ENCODE assay signal across 1 cellular context in the genomic region with DNA sequence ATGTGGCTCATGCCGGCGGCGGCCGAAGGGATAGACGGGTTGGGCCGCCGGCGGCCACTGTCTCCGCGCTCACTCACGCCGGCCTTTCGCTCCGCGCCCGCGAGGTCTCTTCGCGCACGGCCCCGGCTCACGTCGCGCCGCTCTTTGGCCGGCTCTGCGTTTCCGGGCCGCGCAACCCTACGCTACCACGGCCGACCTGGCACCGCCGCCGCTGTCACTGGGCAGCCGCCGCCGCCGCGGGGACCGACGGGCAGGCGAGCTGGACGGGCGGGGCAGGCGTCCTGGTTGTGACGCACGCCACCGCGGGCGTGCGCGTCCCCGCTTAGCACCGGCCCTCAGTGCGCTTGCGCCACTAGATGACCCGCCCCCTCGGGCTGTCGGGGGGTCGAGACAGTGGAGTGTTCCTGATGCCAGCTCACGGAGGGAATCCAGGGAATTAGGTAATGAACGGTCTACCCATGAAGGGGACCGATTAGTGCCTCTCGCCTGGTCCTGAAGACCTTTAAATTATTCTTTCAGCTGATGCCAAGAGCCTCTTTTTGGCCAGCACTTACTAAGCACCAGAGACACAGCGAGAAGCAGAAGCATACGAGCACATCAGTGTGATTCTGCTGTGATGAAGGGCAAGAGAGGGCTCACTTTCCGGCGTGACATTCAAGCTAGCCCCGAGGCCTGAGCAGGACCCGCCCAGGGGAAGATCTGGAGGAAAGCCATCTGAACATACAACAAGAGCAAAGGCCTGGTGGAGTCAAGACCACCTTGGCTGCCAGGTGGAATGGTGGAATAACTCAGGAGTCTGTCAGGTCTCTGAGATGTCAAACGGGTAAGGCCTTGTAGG.
TF ChIP-seq lines count a peak whose summit lies in the region.

TSS of gene PRKAR2A (minus strand) at position 289 of the 838 bp plus-strand sequence. CDS start at position 11, 278 bp downstream.

TF ChIP-seq in H1, 55 proteins besides CTCF, POLR2A, EP300 and RAD21:
- TF ChIP-seq CREB1 (IDR thresholded peaks at IDR 0.05): peak; percentile 64; the same call in 1 of the 2 replicates
- TF ChIP-seq SIN3A (conservative IDR thresholded peaks at IDR 0.05 in 1 of 2, IDR thresholded peaks at IDR 0.05 in 1 of 2; ENCODE audit: low read depth in 1 of 2, low read length in 2 of 2): peak; percentile 43 to 59; a peak in 2 of 4 replicates
- TF ChIP-seq SIX5 (IDR thresholded peaks at IDR 0.05; ENCODE audit: low read depth, low read length): no peak
- no peak; the same call in 1 of the 2 replicates for TF ChIP-seq TBP (IDR thresholded peaks at IDR 0.05; ENCODE audit: low read depth, low read length)
- TF ChIP-seq NRF1 (IDR thresholded peaks at IDR 0.05; ENCODE audit: low read depth, low read length): peak; percentile 81
- no peak for TF ChIP-seq CEBPB (IDR thresholded peaks at IDR 0.05; ENCODE audit: low read depth, low read length)
- TF ChIP-seq POU5F1 (IDR thresholded peaks at IDR 0.05; ENCODE audit: low read depth, low read length): no peak
- TF ChIP-seq ASH2L (IDR thresholded peaks at IDR 0.05; ENCODE audit: low read length): peak; percentile 92
- no peak for TF ChIP-seq RXRA (IDR thresholded peaks at IDR 0.05; ENCODE audit: insufficient read depth, low read depth, low read length)
- no peak for TF ChIP-seq TEAD4 (IDR thresholded peaks at IDR 0.05; ENCODE audit: low read depth, low read length)
- peak; percentile 70 for TF ChIP-seq KDM4A (IDR thresholded peaks at IDR 0.05; ENCODE audit: low read depth, low read length, severe bottlenecking)
- TF ChIP-seq EGR1 (IDR thresholded peaks at IDR 0.05; ENCODE audit: borderline replicate concordance, low read depth, low read length): no peak
- TF ChIP-seq HDAC2 (IDR thresholded peaks at IDR 0.05; ENCODE audit: borderline replicate concordance in 1 of 2, low read depth in 2 of 2, low read length in 2 of 2): peak in 1 of 2 experiments; percentile 61; a peak in 1 of 4 replicates
- TF ChIP-seq PHF8 (conservative IDR thresholded peaks at IDR 0.05; ENCODE audit: low read depth, low read length): peak; percentile 46
- TF ChIP-seq BRCA1 (IDR thresholded peaks at IDR 0.05; ENCODE audit: low read depth, low read length): no peak
- TF ChIP-seq TAF1 (IDR thresholded peaks at IDR 0.05; ENCODE audit: low read depth, low read length): peak; percentile 40; the same call in 1 of the 2 replicates
